Comparison of ENCODE assay signal across 8 cellular contexts in genomic region chr5:10987881-10988504, GRCh38.
A peak's percentile ranks its signal among the peaks of the same experiment; 100 is the strongest.
DNase-seq lines count a peak whose midpoint lies in the region; ATAC-seq lines count a peak whose summit lies in the region.

No MANE protein-coding gene starts in this region.

- DNase-seq in NCI-H2081 (lab: John Stamatoyannopoulos, UW), result peak; percentile 53 to 58
- DNase-seq in NCI-H2081 treated with DMSO at 0.1 percent for 48 hours (lab: John Stamatoyannopoulos, UW), result no peak
- peak; percentile 29 to 67 (median 53) for DNase-seq in NCI-H1417 (lab: John Stamatoyannopoulos, UW)
- DNase-seq in activated CD4-positive, alpha-beta T cell treated with anti-CD3 and anti-CD28 coated beads for 36 hours, result peak; percentile 87
- DNase-seq in dermis microvascular lymphatic vessel endothelial cell (ENCODE audit: low read depth in 2 of 2), result peak; percentile 10 to 18
- DNase-seq in mucosa of gallbladder (ENCODE audit: low spot score), result peak; percentile 56
- DNase-seq in stimulated activated naive CD4-positive, alpha-beta T cell (lab: John Stamatoyannopoulos, UW), result peak; percentile 4 to 50 (median 20)

- no peaks in the 10 kb centered on the region for H3K36me3 Mint-ChIP-seq in activated CD4-positive, alpha-beta T cell treated with anti-CD3 and anti-CD28 coated beads for 36 hours (ENCODE audit: low read depth)

- no peaks in the 10 kb centered on the region for H3K9me3 Mint-ChIP-seq in activated CD4-positive, alpha-beta T cell treated with anti-CD3 and anti-CD28 coated beads for 36 hours (ENCODE audit: low read depth)

- ATAC-seq in HG02642 (IDR thresholded peaks at IDR 0.05; ENCODE audit: poor library complexity, unreplicated experiment), result peak; percentile 92
- ATAC-seq in activated CD4-positive, alpha-beta T cell treated with anti-CD3 and anti-CD28 coated beads for 36 hours, result peak; percentile 97

- peaks cover 18% of the 10 kb centered on the region for H3K27me3 Mint-ChIP-seq in activated CD4-positive, alpha-beta T cell treated with anti-CD3 and anti-CD28 coated beads for 36 hours

- POLR2A ChIA-PET in activated CD4-positive, alpha-beta T cell treated with anti-CD3 and anti-CD28 coated beads for 36 hours (lab: Charles Lee), result no interaction called here

- intact Hi-C loops in activated CD4-positive, alpha-beta T cell treated with anti-CD3 and anti-CD28 coated beads for 36 hours (cut with DNase I, micrococcal nuclease), result loop anchor here (1.0 to 5.0 kb wide), 5 partner anchors 194 to 1035 kb away; no protein-coding TSS in a partner anchor

- CTCF ChIA-PET in activated CD4-positive, alpha-beta T cell treated with anti-CD3 and anti-CD28 coated beads for 36 hours (lab: Charles Lee), result interaction anchor here (0.5 to 2.2 kb wide), 19 partner anchors 8 to 1036 kb away, joined by 3 to 10 read pairs (median 4); no protein-coding TSS in a partner anchor

- H3K27ac Mint-ChIP-seq in activated CD4-positive, alpha-beta T cell treated with anti-CD3 and anti-CD28 coated beads for 36 hours, result no peak overlapping the region

- H3K4me3 Mint-ChIP-seq in activated CD4-positive, alpha-beta T cell treated with anti-CD3 and anti-CD28 coated beads for 36 hours, result peak overlapping the region; percentile 46

- H3K4me1 Mint-ChIP-seq in activated CD4-positive, alpha-beta T cell treated with anti-CD3 and anti-CD28 coated beads for 36 hours, result peaks cover 9% of the 10 kb centered on the region
